In genomic region chr4:123488916-123489315, GRCh38 we compare ENCODE assay signal across 8 cellular contexts.
DNase-seq lines count a peak whose midpoint lies in the region; ATAC-seq and TF ChIP-seq lines count a peak whose summit lies in the region.

No MANE protein-coding gene starts in this region.

- no peak overlapping the region for H3K4me3 ChIP-seq in SK-N-SH (ENCODE audit: low read depth in 2 of 2, low read length in 1 of 2)
- H3K4me3 ChIP-seq in kidney epithelial cell (ENCODE audit: low read depth, low read length) = no peak overlapping the region
- no peak overlapping the region for H3K4me3 ChIP-seq in body of pancreas
- no peak overlapping the region for H3K4me3 ChIP-seq in thyroid gland (replicated peaks in 1 of 3)

- H3K4me1 ChIP-seq in SK-N-SH (ENCODE audit: control insufficient read depth in 1 of 2, insufficient read depth in 2 of 2, low read depth in 1 of 2, low read length in 1 of 2) (no peaks in the 10 kb centered on the region), body of pancreas (no peaks in the 10 kb centered on the region), thyroid gland (no peaks in the 10 kb centered on the region)

- intact Hi-C loops in body of pancreas (cut with DNase I) = no loop called here
- intact Hi-C loops in thyroid gland (cut with DNase I) = no loop called here

- no peaks in the 10 kb centered on the region for H3K9me3 ChIP-seq in SK-N-SH
- H3K9me3 ChIP-seq in body of pancreas = no peaks in the 10 kb centered on the region
- no peaks in the 10 kb centered on the region for H3K9me3 ChIP-seq in thyroid gland

- H3K4me2 ChIP-seq in SK-N-SH = no peak overlapping the region

- ATAC-seq in GM18517 (IDR thresholded peaks at IDR 0.05; ENCODE audit: unreplicated experiment) (peak; percentile 64), HG03045 (IDR thresholded peaks at IDR 0.05; ENCODE audit: unreplicated experiment) (peak; percentile 69), body of pancreas (no peak)

- H3K79me2 ChIP-seq in SK-N-SH (ENCODE audit: insufficient read depth) = no peaks in the 10 kb centered on the region

- no peak for TF ChIP-seq RAD21 in SK-N-SH (IDR thresholded peaks at IDR 0.05; ENCODE audit: low read length)

- peak overlapping the region; percentile 33; the same call in 1 of the 2 replicates for H2AFZ ChIP-seq in SK-N-SH (ENCODE audit: low read depth)

- WGBS in SK-N-SH (ENCODE audit: low lambda C conversion rate) = 40% methylated on average over 5 of the region's 5 CpGs
- 61 to 76% methylated on average over 5 of the region's 5 CpGs for WGBS in body of pancreas, 2 donors
- WGBS in thyroid gland, 2 donors = 69 to 78% methylated on average over 5 of the region's 5 CpGs

- no peak overlapping the region for H3K9ac ChIP-seq in SK-N-SH

- no peaks in the 10 kb centered on the region for H4K20me1 ChIP-seq in SK-N-SH (ENCODE audit: insufficient read depth)

- TF ChIP-seq CTCF in SK-N-SH (IDR thresholded peaks at IDR 0.05) (no peak), kidney epithelial cell (IDR thresholded peaks at IDR 0.05; ENCODE audit: insufficient read depth, low read length, poor library complexity, severe bottlenecking) (no peak), body of pancreas (IDR thresholded peaks at IDR 0.05) (no peak), thyroid gland (IDR thresholded peaks at IDR 0.05) (no peak)

- peaks cover 6% of the 10 kb centered on the region for H3F3A ChIP-seq in SK-N-SH (replicated peaks; ENCODE audit: insufficient read depth)

- H3K27ac ChIP-seq in SK-N-SH (ENCODE audit: low read depth in 2 of 2, low read length in 1 of 2) (peak overlapping the region in 1 of 2 experiments; percentile 40; a peak in 1 of 4 replicates), body of pancreas (no peak overlapping the region), thyroid gland (no peak overlapping the region)

- TF ChIP-seq EP300 in SK-N-SH (IDR thresholded peaks at IDR 0.05; ENCODE audit: borderline replicate concordance in 1 of 2, low read depth in 1 of 2, low read length in 1 of 2) = peak in 1 of 2 experiments; percentile 3; a peak in 2 of 4 replicates

- TF ChIP-seq POLR2A in body of pancreas (IDR thresholded peaks at IDR 0.05) = no peak
- TF ChIP-seq POLR2A in thyroid gland (IDR thresholded peaks at IDR 0.05) = no peak

- no peaks in the 10 kb centered on the region for H3K27me3 ChIP-seq in SK-N-SH (ENCODE audit: insufficient read depth)
- H3K27me3 ChIP-seq in kidney epithelial cell (ENCODE audit: control insufficient read depth, insufficient read depth, low read length) = no peaks in the 10 kb centered on the region
- no peaks in the 10 kb centered on the region for H3K27me3 ChIP-seq in body of pancreas
- no peaks in the 10 kb centered on the region for H3K27me3 ChIP-seq in thyroid gland

- H3K36me3 ChIP-seq in SK-N-SH (replicated peaks in 1 of 2; ENCODE audit: control insufficient read depth in 1 of 2, insufficient read depth in 2 of 2, low read length in 1 of 2) (peaks cover 0 to 4% of the 10 kb centered on the region in 2 experiments), kidney epithelial cell (ENCODE audit: control insufficient read depth, insufficient read depth, low read length) (no peaks in the 10 kb centered on the region), body of pancreas (replicated peaks in 1 of 2; ENCODE audit: insufficient read depth in 1 of 2, low read depth in 2 of 2) (no peaks in the 10 kb centered on the region), thyroid gland (no peaks in the 10 kb centered on the region)

- CTCF ChIA-PET in SK-N-SH (lab: Yijun Ruan, JAX) = no interaction called here

- no peaks in the 10 kb centered on the region for H3K9me2 ChIP-seq in SK-N-SH

- POLR2A ChIA-PET in SK-N-SH (lab: Yijun Ruan, JAX) = no interaction called here

- DNase-seq in SK-N-SH (no peak), kidney epithelial cell (ENCODE audit: low read depth) (peak; percentile 74), T1000 (lab: John Stamatoyannopoulos, UW) (no peak), body of pancreas (no peak), thyroid gland (no peak)
- DNase-seq in stimulated activated CD4-positive, alpha-beta T cell treated with anti-CD3 and anti-CD28 coated beads, Interleukin-4, amount 100 ng/mL, for 4 hours = no peak

TF ChIP-seq in SK-N-SH, 30 proteins besides CTCF, POLR2A, EP300 and RAD21:
- TF ChIP-seq YY1 (IDR thresholded peaks at IDR 0.05; ENCODE audit: low read depth) (no peak), FOSL2 (IDR thresholded peaks at IDR 0.05; ENCODE audit: borderline replicate concordance, low read depth) (peak; percentile 64; the same call in 1 of the 2 replicates), PBX3 (IDR thresholded peaks at IDR 0.05) (peak; percentile 67), USF1 (IDR thresholded peaks at IDR 0.05; ENCODE audit: borderline replicate concordance, low read depth) (peak; percentile 84), JUND (IDR thresholded peaks at IDR 0.05) (no peak; the same call in 1 of the 2 replicates), GATA2 (CRISPR knock-in tag; IDR thresholded peaks at IDR 0.05) (no peak), TCF12 (IDR thresholded peaks at IDR 0.05) (peak; percentile 81), ZBTB33 (IDR thresholded peaks at IDR 0.05; ENCODE audit: borderline replicate concordance, low read depth) (no peak), MEF2A (IDR thresholded peaks at IDR 0.05; ENCODE audit: borderline replicate concordance, low read depth) (no peak), MXI1 (IDR thresholded peaks at IDR 0.05; ENCODE audit: low read depth, low read length) (no peak), SIN3A (IDR thresholded peaks at IDR 0.05; ENCODE audit: borderline replicate concordance, low read depth, low read length) (no peak)
